ENCODE assay signal across 8 cellular contexts in the genomic region with DNA sequence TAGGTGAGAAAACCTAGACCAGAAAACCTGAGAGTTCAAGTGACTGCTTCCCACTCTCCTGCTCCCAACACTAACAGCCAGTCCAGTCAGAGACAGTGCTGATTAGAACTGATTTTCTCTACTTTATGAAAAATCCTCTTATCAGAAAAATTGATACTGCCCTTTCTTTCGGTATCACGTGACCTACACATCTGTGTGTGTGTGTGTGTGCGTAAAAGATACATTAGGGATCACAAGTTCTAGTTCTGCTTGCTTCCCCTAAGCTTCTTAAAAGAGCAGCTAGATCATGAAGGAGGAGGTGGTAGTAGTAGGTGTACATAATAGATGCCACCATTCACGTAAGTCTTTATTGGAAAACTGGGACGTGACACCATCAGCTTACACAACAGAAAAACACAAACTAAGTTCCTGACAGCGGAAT. TPM values are rescaled to one million over a fixed set of nuclear protein-coding genes. Genes with fewer than 3 reads are reported as not detected.
A peak's percentile ranks its signal among the peaks of the same experiment; 100 is the strongest.
DNase-seq lines count a peak whose midpoint lies in the region; ATAC-seq and TF ChIP-seq lines count a peak whose summit lies in the region.

No MANE protein-coding gene starts in this region.

- no peak overlapping the region for H2BK120ac ChIP-seq in H9 (ENCODE audit: low read depth, low read length, poor library complexity, severe bottlenecking)

- no peaks in the 10 kb centered on the region for H3K23me2 ChIP-seq in H9 (ENCODE audit: insufficient read length, low read depth, low read length, poor library complexity, severe bottlenecking)

- H3K4me3 ChIP-seq in A673 (ENCODE audit: low read depth, low read length, poor library complexity, severe bottlenecking) (peak overlapping the region; percentile 95), hepatocyte (peak overlapping the region; percentile 95)

- H3K36me3 ChIP-seq in A673 (ENCODE audit: insufficient read depth, low read length, poor library complexity, severe bottlenecking) (no peaks in the 10 kb centered on the region), hepatocyte (replicated peaks; ENCODE audit: insufficient read depth, low read depth) (no peaks in the 10 kb centered on the region)

- H3K9me3 ChIP-seq in A673 (ENCODE audit: low read depth, low read length, poor library complexity, severe bottlenecking) (no peaks in the 10 kb centered on the region), H9 (ENCODE audit: control insufficient read depth, low read depth, low read length) (no peaks in the 10 kb centered on the region), hepatocyte (ENCODE audit: low read depth) (no peaks in the 10 kb centered on the region)

- TF ChIP-seq CTCF in A673 (conservative IDR thresholded peaks at IDR 0.05; ENCODE audit: low read depth, low read length) (no peak), H9 (conservative IDR thresholded peaks at IDR 0.05) (no peak), VCaP (conservative IDR thresholded peaks at IDR 0.05) (no peak), hepatocyte (IDR thresholded peaks at IDR 0.05; ENCODE audit: poor library complexity) (no peak)

- no peak overlapping the region for H4K91ac ChIP-seq in H9 (ENCODE audit: insufficient read length, low read depth, low read length)

- no peaks in the 10 kb centered on the region for H3K36me3 Mint-ChIP-seq in H9 (ENCODE audit: insufficient read depth in 1 of 3, low read depth in 3 of 3)

- no peak overlapping the region for H4K8ac ChIP-seq in H9 (replicated peaks; ENCODE audit: insufficient read length, low read depth, low read length)

- WGBS in H9 (ENCODE audit: extremely low coverage, insufficient read length, low lambda C conversion rate) = no CpG with 5 or more reads among the region's 6 CpGs
- 28% methylated on average over 6 of the region's 6 CpGs for WGBS in hepatocyte (ENCODE audit: low lambda C conversion rate, missing lambda C conversion rate)

- H3K79me2 ChIP-seq in H9 (ENCODE audit: insufficient read depth, low read length) (peaks cover 35% of the 10 kb centered on the region), hepatocyte (peaks cover 63% of the 10 kb centered on the region)

- no peaks in the 10 kb centered on the region for H3K27me3 Mint-ChIP-seq in H9 (ENCODE audit: low read depth)
- H3K27me3 Mint-ChIP-seq in stimulated activated naive CD8-positive, alpha-beta T cell treated with anti-CD3 and anti-CD28 coated beads, Interleukin-15, amount 100 ng/mL, for 72 hours = no peaks in the 10 kb centered on the region

- peak overlapping the region; percentile 42 for H3K9ac ChIP-seq in H9 (ENCODE audit: extremely low read depth, insufficient read length, low read length)

- no peak overlapping the region for H2BK12ac ChIP-seq in H9 (ENCODE audit: insufficient read length, low read depth, low read length)

- no peak for DNase-seq in A673 (ENCODE audit: low spot score)
- DNase-seq in H9 = no peak
- DNase-seq in hepatocyte (ENCODE audit: low spot score) = no peak
- DNase-seq in stimulated activated naive CD8-positive, alpha-beta T cell treated with anti-CD3 and anti-CD28 coated beads, Interleukin-15, amount 100 ng/mL, for 72 hours = no peak
- DNase-seq in ecto neural progenitor cell (ENCODE audit: low spot score) = no peak
- no peak for DNase-seq in DMS114 treated with DMSO at 0.1 percent for 48 hours (lab: John Stamatoyannopoulos, UW; ENCODE audit: unreplicated experiment)

- H3K4ac ChIP-seq in H9 (ENCODE audit: low read depth, low read length) = no peak overlapping the region

- H4K20me1 ChIP-seq in H9 (ENCODE audit: control insufficient read depth, insufficient read depth, insufficient read length) (no peaks in the 10 kb centered on the region), hepatocyte (ENCODE audit: insufficient read depth, poor library complexity, severe bottlenecking) (peaks cover 45% of the 10 kb centered on the region)

- H2AFZ ChIP-seq in H9 (ENCODE audit: low read length) (no peak overlapping the region), hepatocyte (no peak overlapping the region)

- H3K56ac ChIP-seq in H9 (ENCODE audit: insufficient read length, low read depth, low read length) = no peak overlapping the region

- H3K4me3 Mint-ChIP-seq in H9 = peak overlapping the region; percentile 93 to 98
- H3K4me3 Mint-ChIP-seq in stimulated activated naive CD8-positive, alpha-beta T cell treated with anti-CD3 and anti-CD28 coated beads, Interleukin-15, amount 100 ng/mL, for 72 hours = peak overlapping the region; percentile 89 to 91

- H2BK5ac ChIP-seq in H9 (ENCODE audit: insufficient read length, low read length) = no peak overlapping the region

- no peak overlapping the region for H3K14ac ChIP-seq in H9 (ENCODE audit: insufficient read depth, low read length)

- intact Hi-C loops in A673 (cut with micrococcal nuclease; ENCODE audit: unreplicated experiment) = no loop called here

- BruUV-seq in A673 (replicated peaks; lab: Mats Ljungman, UMichigan) = TSS peak; percentile 43

- H2BK20ac ChIP-seq in H9 (ENCODE audit: low read depth, low read length, poor library complexity, severe bottlenecking) = no peak overlapping the region

- H3K27ac ChIP-seq in A673 (ENCODE audit: low read depth, low read length, poor library complexity, severe bottlenecking) (peak overlapping the region; percentile 4), H9 (ENCODE audit: insufficient read length, low read depth, low read length) (no peak overlapping the region), VCaP (peak overlapping the region; percentile 85; the same call in 1 of the 2 replicates), hepatocyte (peak overlapping the region; percentile 88)

- H3K4me1 Mint-ChIP-seq in H9 = peaks cover 59 to 63% of the 10 kb centered on the region in 2 experiments
- H3K4me1 Mint-ChIP-seq in stimulated activated naive CD8-positive, alpha-beta T cell treated with anti-CD3 and anti-CD28 coated beads, Interleukin-15, amount 100 ng/mL, for 72 hours = peaks cover 58% of the 10 kb centered on the region

- ATAC-seq in stimulated activated naive CD8-positive, alpha-beta T cell treated with anti-CD3 and anti-CD28 coated beads, Interleukin-15, amount 100 ng/mL, for 72 hours = no peak
- ATAC-seq in GM18909 (IDR thresholded peaks at IDR 0.05; ENCODE audit: poor library complexity, unreplicated experiment) = no peak

- H3K27me3 ChIP-seq in A673 (replicated peaks; ENCODE audit: insufficient read depth, low read depth, low read length, poor library complexity) (no peaks in the 10 kb centered on the region), H9 (ENCODE audit: insufficient read depth, low read length) (no peaks in the 10 kb centered on the region), hepatocyte (no peaks in the 10 kb centered on the region)

- no peak overlapping the region for H4K5ac ChIP-seq in H9 (ENCODE audit: insufficient read length, low read depth, low read length)

- H3K23ac ChIP-seq in H9 (ENCODE audit: insufficient read length, low read depth, low read length) = no peak overlapping the region

- H3K9me3 Mint-ChIP-seq in H9 = no peaks in the 10 kb centered on the region
- H3K9me3 Mint-ChIP-seq in stimulated activated naive CD8-positive, alpha-beta T cell treated with anti-CD3 and anti-CD28 coated beads, Interleukin-15, amount 100 ng/mL, for 72 hours = peaks cover 0 to 4% of the 10 kb centered on the region in 2 donors

- H3K27ac Mint-ChIP-seq in H9 = peak overlapping the region in 1 of 3 experiments; percentile 40; a peak in 1 of 7 replicates
- no peak overlapping the region for H3K27ac Mint-ChIP-seq in stimulated activated naive CD8-positive, alpha-beta T cell treated with anti-CD3 and anti-CD28 coated beads, Interleukin-15, amount 100 ng/mL, for 72 hours

- H3K79me1 ChIP-seq in H9 (ENCODE audit: insufficient read depth, low read depth, low read length, poor library complexity, severe bottlenecking) = no peaks in the 10 kb centered on the region

- POLR2A ChIA-PET in A673 (lab: Charles Lee; ENCODE audit: low non-redundant PET) = no interaction called here

- no peak overlapping the region for H3K18ac ChIP-seq in H9 (ENCODE audit: insufficient read length, low read depth, low read length)

- H2AK5ac ChIP-seq in H9 (ENCODE audit: insufficient read length, low read length) = no peak overlapping the region

- H3K4me2 ChIP-seq in H9 (ENCODE audit: insufficient read depth, insufficient read length, low read length) (peak overlapping the region; percentile 76), hepatocyte (peak overlapping the region; percentile 79)

- CTCF ChIA-PET in A673 (lab: Charles Lee) = no interaction called here

- no peak overlapping the region for H3T11ph ChIP-seq in H9 (ENCODE audit: low read length)

- no peak overlapping the region for H2BK15ac ChIP-seq in H9 (ENCODE audit: low read depth, low read length)

- no peaks in the 10 kb centered on the region for H3K9me2 ChIP-seq in hepatocyte (replicated peaks; ENCODE audit: insufficient read depth)

- H3K4me1 ChIP-seq in A673 (ENCODE audit: insufficient read depth, low read length, poor library complexity, severe bottlenecking) (peaks cover 20% of the 10 kb centered on the region), H9 (ENCODE audit: insufficient read depth, low read length) (peaks cover 8% of the 10 kb centered on the region; the same call in 1 of the 2 replicates), hepatocyte (ENCODE audit: insufficient read depth) (peaks cover 23% of the 10 kb centered on the region)

RNA-seq across cellular contexts. Expression of a gene that starts 1.5 kb away (rescaled TPM):
- total RNA-seq in A673 (2021) = 54.0 and 55.0 TPM in 2 replicates
- 63.2 and 66.7 TPM in 2 replicates for total RNA-seq in H9 (2021)
- 66.4 and 68.3 TPM in 2 replicates for total RNA-seq in hepatocyte
- polyA plus RNA-seq in hepatocyte = 23.2 and 23.4 TPM in 2 replicates
